In genomic region chr1:17141441-17142197, GRCh38 we compare ENCODE assay signal across 16 cellular contexts. TPM values are rescaled to one million over a fixed set of nuclear protein-coding genes. Genes with fewer than 3 reads are reported as not detected.
DNase-seq lines count a peak whose midpoint lies in the region; ATAC-seq and TF ChIP-seq lines count a peak whose summit lies in the region.
"Had no signal": no experiment of that assay in that cellular context is flagged by ENCODE, and none has a peak within 500 bp of the region (broad histone marks: within the 10 kb centered on the region; RNA-seq: fewer than 3 reads in every experiment).

No MANE protein-coding gene starts in this region.

- TF ChIP-seq CTCF in Panc1 (IDR thresholded peaks at IDR 0.05) = no peak

- H3K9me3 ChIP-seq in Panc1 (ENCODE audit: control insufficient read depth, insufficient read depth, low read depth, low read length) = no peaks in the 10 kb centered on the region

- H3K9me3 Mint-ChIP-seq in stimulated activated memory B cell treated with anti-CD40 and anti-IgM and Interleukin-4, amounts not matched to agents 10 μg/mL and 1 μg/mL and 100 μg/mL, for 72 hours = no peaks in the 10 kb centered on the region
- H3K9me3 Mint-ChIP-seq: activated naive CD4-positive, alpha-beta T cell treated with anti-CD3 and anti-CD28 coated beads, Interleukin-2, amount 10 ng/mL, durations not matched to agents 7 days and 5 days; stimulated activated naive CD8-positive, alpha-beta T cell treated with anti-CD3 and anti-CD28 coated beads, Interleukin-15, amount 100 ng/mL, for 72 hours had no signal

- CTCF ChIA-PET in Panc1 (lab: Charles Lee) = no interaction called here

- no peak overlapping the region for H3K4me3 ChIP-seq in Panc1 (ENCODE audit: low read depth in 2 of 2, low read length in 2 of 2)

- ATAC-seq in GM18909 (IDR thresholded peaks at IDR 0.05; ENCODE audit: poor library complexity, unreplicated experiment) = peak; percentile 55
- ATAC-seq in HG02763 (IDR thresholded peaks at IDR 0.05; ENCODE audit: unreplicated experiment) = peak; percentile 42
- no peak for ATAC-seq in Panc1
- ATAC-seq in stimulated activated memory B cell treated with anti-CD40 and anti-IgM and Interleukin-4, amounts not matched to agents 10 μg/mL and 1 μg/mL and 100 μg/mL, for 72 hours = peak; percentile 90
- ATAC-seq: stimulated activated naive CD8-positive, alpha-beta T cell treated with anti-CD3 and anti-CD28 coated beads, Interleukin-15, amount 100 ng/mL, for 72 hours; T-helper 17 cell had no signal

- H3K27ac Mint-ChIP-seq in stimulated activated memory B cell treated with anti-CD40 and anti-IgM and Interleukin-4, amounts not matched to agents 10 μg/mL and 1 μg/mL and 100 μg/mL, for 72 hours = no peak overlapping the region
- H3K27ac Mint-ChIP-seq: activated naive CD4-positive, alpha-beta T cell treated with anti-CD3 and anti-CD28 coated beads, Interleukin-2, amount 10 ng/mL, durations not matched to agents 7 days and 5 days; CD8-positive, alpha-beta memory T cell; stimulated activated naive CD8-positive, alpha-beta T cell treated with anti-CD3 and anti-CD28 coated beads, Interleukin-15, amount 100 ng/mL, for 72 hours; T-helper 17 cell had no signal

- H3K36me3 Mint-ChIP-seq in stimulated activated memory B cell treated with anti-CD40 and anti-IgM and Interleukin-4, amounts not matched to agents 10 μg/mL and 1 μg/mL and 100 μg/mL, for 72 hours = peaks cover 5% of the 10 kb centered on the region
- H3K36me3 Mint-ChIP-seq: activated naive CD4-positive, alpha-beta T cell treated with anti-CD3 and anti-CD28 coated beads, Interleukin-2, amount 10 ng/mL, durations not matched to agents 7 days and 5 days; CD8-positive, alpha-beta memory T cell had no signal

- H3K36me3 ChIP-seq in Panc1 (ENCODE audit: control insufficient read depth, insufficient read depth, low read length) = no peaks in the 10 kb centered on the region

- H3K27ac ChIP-seq in Panc1 (ENCODE audit: low read length) = peak overlapping the region; percentile 60

- H3K4me3 Mint-ChIP-seq in stimulated activated memory B cell treated with anti-CD40 and anti-IgM and Interleukin-4, amounts not matched to agents 10 μg/mL and 1 μg/mL and 100 μg/mL, for 72 hours = peak overlapping the region; percentile 76
- H3K4me3 Mint-ChIP-seq: activated naive CD4-positive, alpha-beta T cell treated with anti-CD3 and anti-CD28 coated beads, Interleukin-2, amount 10 ng/mL, durations not matched to agents 7 days and 5 days; stimulated activated naive CD8-positive, alpha-beta T cell treated with anti-CD3 and anti-CD28 coated beads, Interleukin-15, amount 100 ng/mL, for 72 hours; T-helper 17 cell had no signal

- in situ Hi-C loops in Panc1 (cut with HindIII; ENCODE audit: low pct_unique_long_range_greater_than_20kb, low sequenced_read_pairs) = no loop called here

- H3K4me1 ChIP-seq in Panc1 (ENCODE audit: control insufficient read depth, insufficient read depth, low read length) = peaks cover 6% of the 10 kb centered on the region; the same call in 1 of the 2 replicates

- intact Hi-C loops in Panc1 (cut with micrococcal nuclease; ENCODE audit: unreplicated experiment) = no loop called here

- no peak for DNase-seq in Panc1 (ENCODE audit: low read depth, low spot score)
- no peak for DNase-seq in mucosa of gallbladder (ENCODE audit: low spot score)
- DNase-seq in NCI-H524 (lab: John Stamatoyannopoulos, UW) = no peak
- DNase-seq in effector CD8-positive, alpha-beta T cell (lab: John Stamatoyannopoulos, UW) = no peak
- DNase-seq: activated CD8-positive, alpha-beta memory T cell treated with anti-CD3 and anti-CD28 coated beads for 24 hours; activated naive CD4-positive, alpha-beta T cell treated with anti-CD3 and anti-CD28 coated beads, Interleukin-2, amount 10 ng/mL, durations not matched to agents 7 days and 5 days; CD8-positive, alpha-beta memory T cell; GF-D8; KG1; NCI-H2081 treated with DMSO at 0.1 percent for 48 hours; stimulated activated naive CD8-positive, alpha-beta T cell treated with anti-CD3 and anti-CD28 coated beads, Interleukin-15, amount 100 ng/mL, for 72 hours; T-helper 17 cell had no signal

- peaks cover 39% of the 10 kb centered on the region for H3K4me1 Mint-ChIP-seq in stimulated activated memory B cell treated with anti-CD40 and anti-IgM and Interleukin-4, amounts not matched to agents 10 μg/mL and 1 μg/mL and 100 μg/mL, for 72 hours
- H3K4me1 Mint-ChIP-seq: activated naive CD4-positive, alpha-beta T cell treated with anti-CD3 and anti-CD28 coated beads, Interleukin-2, amount 10 ng/mL, durations not matched to agents 7 days and 5 days; CD8-positive, alpha-beta memory T cell; stimulated activated naive CD8-positive, alpha-beta T cell treated with anti-CD3 and anti-CD28 coated beads, Interleukin-15, amount 100 ng/mL, for 72 hours; T-helper 17 cell had no signal

- no TSS peak for BruUV-seq in Panc1 (replicated peaks; lab: Mats Ljungman, UMichigan)

- no peaks in the 10 kb centered on the region for H3K27me3 ChIP-seq in Panc1 (ENCODE audit: control insufficient read depth, insufficient read depth, low read length)

- H3K27me3 Mint-ChIP-seq in stimulated activated memory B cell treated with anti-CD40 and anti-IgM and Interleukin-4, amounts not matched to agents 10 μg/mL and 1 μg/mL and 100 μg/mL, for 72 hours = no peaks in the 10 kb centered on the region

- POLR2A ChIA-PET in Panc1 (lab: Charles Lee) = no interaction called here

RNA-seq across cellular contexts. Expression of gene PADI2, which starts 22.4 kb away (rescaled TPM):
- total RNA-seq in Panc1 (2021; ENCODE audit: unreplicated experiment) = 507 TPM
- polyA plus RNA-seq in Panc1 (2012; ENCODE audit: insufficient read length) = 830 TPM
- 8.6 TPM for total RNA-seq in mucosa of gallbladder
- total RNA-seq: CD8-positive, alpha-beta memory T cell; pulmonary artery endothelial cell had no signal
- polyA plus RNA-seq: CD8-positive, alpha-beta memory T cell had no signal

Comparison
In these comparisons a context has a peak if more than half of its experiments do, and no peak if none do; other contexts are left out.
1. RNA of gene PADI2, which starts 22.4 kb away (total RNA-seq): 507 TPM in Panc1 (single experiment); 8.6 TPM in mucosa of gallbladder (single experiment); every median in the first group is over 10 times any median in the second.